ENCODE assay signal across 8 cellular contexts in the genomic region with DNA sequence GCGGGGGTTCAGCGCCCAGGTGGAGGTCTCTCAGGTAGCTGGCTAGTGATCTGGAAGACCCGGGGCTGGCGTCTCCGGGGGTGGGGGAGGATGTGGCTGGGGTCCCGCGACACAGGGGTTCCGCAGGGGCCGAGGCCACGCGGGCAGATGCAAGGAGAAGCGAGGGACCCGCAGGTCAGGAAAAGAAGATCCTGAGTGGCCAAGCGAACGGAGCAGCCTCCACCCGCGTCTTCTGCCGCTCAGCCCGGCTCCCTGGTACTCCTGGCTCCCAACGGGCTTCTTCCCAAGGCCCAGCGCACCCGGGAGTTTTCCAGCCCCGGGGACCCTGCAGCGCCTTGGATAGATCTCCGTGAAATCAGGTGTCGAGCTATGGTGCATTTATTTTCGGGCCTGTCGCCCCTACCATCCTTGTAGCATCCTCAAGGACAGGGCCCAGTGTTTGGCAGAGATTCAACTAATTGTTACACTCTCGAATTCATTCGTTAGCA. TPM values are rescaled to one million over a fixed set of nuclear protein-coding genes. Genes with fewer than 3 reads are reported as not detected.
A peak's percentile ranks its signal among the peaks of the same experiment; 100 is the strongest.
DNase-seq lines count a peak whose midpoint lies in the region; ATAC-seq and TF ChIP-seq lines count a peak whose summit lies in the region.

No MANE protein-coding gene starts in this region.

- no peaks in the 10 kb centered on the region for H3K27me3 Mint-ChIP-seq in activated CD4-positive, alpha-beta T cell treated with anti-CD3 and anti-CD28 coated beads for 36 hours

- peak overlapping the region; percentile 91 for H3K4me3 ChIP-seq in coronary artery
- no peak overlapping the region for H3K4me3 ChIP-seq in mucosa of stomach (ENCODE audit: low read length)

- peak overlapping the region; percentile 11 for H3K27ac Mint-ChIP-seq in activated CD4-positive, alpha-beta T cell treated with anti-CD3 and anti-CD28 coated beads for 36 hours

- no peaks in the 10 kb centered on the region for H3K9me3 Mint-ChIP-seq in activated CD4-positive, alpha-beta T cell treated with anti-CD3 and anti-CD28 coated beads for 36 hours (ENCODE audit: low read depth)

- H3K4me1 Mint-ChIP-seq in activated CD4-positive, alpha-beta T cell treated with anti-CD3 and anti-CD28 coated beads for 36 hours: peaks cover 36% of the 10 kb centered on the region

- intact Hi-C loops in activated CD4-positive, alpha-beta T cell treated with anti-CD3 and anti-CD28 coated beads for 36 hours (cut with DNase I, micrococcal nuclease): loop anchor here (1.0 to 10.0 kb wide), 11 partner anchors 74 to 1973 kb away; a partner anchor contains a TSS

- no peaks in the 10 kb centered on the region for H3K27me3 ChIP-seq in mucosa of stomach (ENCODE audit: control insufficient read depth, insufficient read depth, low read length)

- peak overlapping the region; percentile 45 for H3K9ac ChIP-seq in mucosa of stomach (ENCODE audit: low read length)

- no peaks in the 10 kb centered on the region for H3K36me3 Mint-ChIP-seq in activated CD4-positive, alpha-beta T cell treated with anti-CD3 and anti-CD28 coated beads for 36 hours (ENCODE audit: low read depth)

- CTCF ChIA-PET in activated CD4-positive, alpha-beta T cell treated with anti-CD3 and anti-CD28 coated beads for 36 hours (lab: Charles Lee): interaction anchor here (1.0 to 2.8 kb wide), 3 partner anchors 10 to 74 kb away, joined by 3 to 9 read pairs (median 4); no protein-coding TSS in a partner anchor

- H3K4me3 Mint-ChIP-seq in activated CD4-positive, alpha-beta T cell treated with anti-CD3 and anti-CD28 coated beads for 36 hours: peak overlapping the region; percentile 75

- no peaks in the 10 kb centered on the region for H3K9me3 ChIP-seq in mucosa of stomach (ENCODE audit: control insufficient read depth, low read length)

- DNase-seq in activated CD4-positive, alpha-beta T cell treated with anti-CD3 and anti-CD28 coated beads for 36 hours: no peak
- DNase-seq in activated CD4-positive, alpha-beta T cell treated with anti-CD3 and anti-CD28 coated beads for 4 hours: no peak
- peak; percentile 49 for DNase-seq in NCI-H345 treated with DMSO at 0.1 percent for 48 hours (lab: John Stamatoyannopoulos, UW; ENCODE audit: unreplicated experiment)
- DNase-seq in coronary artery (ENCODE audit: low spot score): no peak
- no peak for DNase-seq in HCEC 1CT
- no peak for DNase-seq in NCI-H2107 treated with DMSO at 0.1 percent for 48 hours (lab: John Stamatoyannopoulos, UW; ENCODE audit: unreplicated experiment)
- no peak for DNase-seq in D341Med (ENCODE audit: low spot score)

- no peak for TF ChIP-seq CTCF in coronary artery (IDR thresholded peaks at IDR 0.05)

- H3K4me1 ChIP-seq in mucosa of stomach (ENCODE audit: control insufficient read depth, insufficient read depth, low read length): peaks cover 10% of the 10 kb centered on the region

- POLR2A ChIA-PET in activated CD4-positive, alpha-beta T cell treated with anti-CD3 and anti-CD28 coated beads for 36 hours (lab: Charles Lee): interaction anchor here (0.6 kb wide), 1 partner anchor 171 kb away, joined by 3 read pairs; no protein-coding TSS in a partner anchor

- ATAC-seq in activated CD4-positive, alpha-beta T cell treated with anti-CD3 and anti-CD28 coated beads for 36 hours: no peak

- H3K36me3 ChIP-seq in mucosa of stomach (ENCODE audit: control insufficient read depth, insufficient read depth, low read length): no peaks in the 10 kb centered on the region

- H3K27ac ChIP-seq in coronary artery: peak overlapping the region; percentile 58 to 72

RNA-seq across cellular contexts. Expression of a gene that starts 0.7 kb away (rescaled TPM):
- total RNA-seq in activated CD4-positive, alpha-beta T cell treated with anti-CD3 and anti-CD28 coated beads for 36 hours: 10 to 100 TPM; 30.2 to 34.0 TPM
